Comparison of ENCODE assay signal across 8 cellular contexts in genomic region chr6:169752074-169752623, GRCh38. TPM values are rescaled to one million over a fixed set of nuclear protein-coding genes. Genes with fewer than 3 reads are reported as not detected.
A peak's percentile ranks its signal among the peaks of the same experiment; 100 is the strongest.
DNase-seq lines count a peak whose midpoint lies in the region; ATAC-seq and TF ChIP-seq lines count a peak whose summit lies in the region.

No MANE protein-coding gene starts in this region.

- no peaks in the 10 kb centered on the region for H3K27me3 Mint-ChIP-seq in effector memory CD8-positive, alpha-beta T cell

- peaks cover 4% of the 10 kb centered on the region for H3F3A ChIP-seq in neural cell (ENCODE audit: insufficient read depth, low read length, poor library complexity, severe bottlenecking)

- H3K36me3 Mint-ChIP-seq in effector memory CD8-positive, alpha-beta T cell (ENCODE audit: insufficient read depth): peaks cover 29% of the 10 kb centered on the region

- peak; percentile 36 for ATAC-seq in effector memory CD8-positive, alpha-beta T cell (replicated peaks)
- no peak for ATAC-seq in GM21447 (IDR thresholded peaks at IDR 0.05; ENCODE audit: unreplicated experiment)
- ATAC-seq in GM18502 (IDR thresholded peaks at IDR 0.05; ENCODE audit: poor library complexity, unreplicated experiment): no peak

- POLR2A ChIA-PET in OCI-LY7 (lab: Charles Lee): interaction anchor here (0.8 to 1.9 kb wide), 9 partner anchors 10 to 832 kb away, joined by 3 to 10 read pairs (median 4); partner anchors contain the start of genes PDCD2 and TBP

- intact Hi-C loops in OCI-LY7 (cut with micrococcal nuclease; ENCODE audit: unreplicated experiment): no loop called here

- H4K20me1 ChIP-seq in OCI-LY7 (ENCODE audit: insufficient read depth, low read length) (no peaks in the 10 kb centered on the region; the same call in 1 of the 2 replicates), neural cell (ENCODE audit: insufficient read depth) (no peaks in the 10 kb centered on the region)

- no peak for TF ChIP-seq CTCF in OCI-LY7 (conservative IDR thresholded peaks at IDR 0.05; ENCODE audit: low read length)
- no peak for TF ChIP-seq CTCF in neural cell (IDR thresholded peaks at IDR 0.05; ENCODE audit: poor library complexity, severe bottlenecking)

- peak overlapping the region; percentile 92 for H3K9ac ChIP-seq in neural cell (ENCODE audit: low read length)

- H3K9me2 ChIP-seq in OCI-LY7 (ENCODE audit: insufficient read depth, low read length): no peaks in the 10 kb centered on the region
- no peaks in the 10 kb centered on the region for H3K9me2 ChIP-seq in neural cell (ENCODE audit: insufficient read depth, low read length)

- H3K27me3 ChIP-seq in neural cell (ENCODE audit: insufficient read depth, low read depth, low read length): no peaks in the 10 kb centered on the region

- peak overlapping the region; percentile 89 to 99 for H3K4me3 Mint-ChIP-seq in effector memory CD8-positive, alpha-beta T cell

- peak overlapping the region; percentile 81 for H3K4me3 ChIP-seq in OCI-LY7 (ENCODE audit: low read depth, low read length, poor library complexity, severe bottlenecking)
- peak overlapping the region; percentile 73 for H3K4me3 ChIP-seq in neural cell (ENCODE audit: low read length)

- H3K27ac Mint-ChIP-seq in effector memory CD8-positive, alpha-beta T cell: peak overlapping the region; percentile 98 to 100

- peaks cover 22% of the 10 kb centered on the region for H3K4me1 ChIP-seq in OCI-LY7 (ENCODE audit: insufficient read depth, low read length, poor library complexity, severe bottlenecking)

- no peak for TF ChIP-seq EP300 in neural cell (conservative IDR thresholded peaks at IDR 0.05; ENCODE audit: poor library complexity, severe bottlenecking)

- H3K9me3 ChIP-seq in OCI-LY7 (ENCODE audit: low read length): no peaks in the 10 kb centered on the region
- no peaks in the 10 kb centered on the region for H3K9me3 ChIP-seq in neural cell (ENCODE audit: low read length)

- H3K27ac ChIP-seq in OCI-LY7 (ENCODE audit: low read depth, low read length, poor library complexity, severe bottlenecking): peak overlapping the region; percentile 61
- H3K27ac ChIP-seq in neural cell (ENCODE audit: low read length): peak overlapping the region; percentile 90

- H3K4me2 ChIP-seq in OCI-LY7 (ENCODE audit: low read length): peak overlapping the region; percentile 95
- H3K4me2 ChIP-seq in neural cell (ENCODE audit: low read length): peak overlapping the region; percentile 76

- peak overlapping the region; percentile 66; the same call in 1 of the 2 replicates for H2AFZ ChIP-seq in OCI-LY7 (ENCODE audit: low read length)
- peak overlapping the region; percentile 82 for H2AFZ ChIP-seq in neural cell (ENCODE audit: low read depth, low read length)

- H3K79me2 ChIP-seq in OCI-LY7 (ENCODE audit: insufficient read depth, low read depth, low read length): peaks cover 33% of the 10 kb centered on the region
- peaks cover 12% of the 10 kb centered on the region for H3K79me2 ChIP-seq in neural cell (replicated peaks; ENCODE audit: insufficient read depth, low read length)

- H3K36me3 ChIP-seq in OCI-LY7 (ENCODE audit: insufficient read depth, low read length): peaks cover 33% of the 10 kb centered on the region
- no peaks in the 10 kb centered on the region for H3K36me3 ChIP-seq in neural cell (ENCODE audit: insufficient read depth, low read length)

- CTCF ChIA-PET in OCI-LY7 (lab: Charles Lee; ENCODE audit: unreplicated experiment): interaction anchor here (0.6 kb wide), 1 partner anchor 831 kb away, joined by 3 read pairs; no protein-coding TSS in a partner anchor

- peaks cover 10 to 38% of the 10 kb centered on the region in 2 donors for H3K4me1 Mint-ChIP-seq in effector memory CD8-positive, alpha-beta T cell (ENCODE audit: low read depth in 2 of 2)

- no peak for TF ChIP-seq RAD21 in neural cell (conservative IDR thresholded peaks at IDR 0.05)

- no TSS peak for BruUV-seq in OCI-LY7 (replicated peaks; lab: Mats Ljungman, UMichigan)

- H3K9me3 Mint-ChIP-seq in effector memory CD8-positive, alpha-beta T cell: no peaks in the 10 kb centered on the region

- peak; percentile 32 for DNase-seq in NCI-H82 (lab: John Stamatoyannopoulos, UW)
- DNase-seq in NCI-H82 treated with DMSO at 0.1 percent for 48 hours (lab: John Stamatoyannopoulos, UW; ENCODE audit: unreplicated experiment): no peak
- DNase-seq in OCI-LY7 (ENCODE audit: low spot score): peak; percentile 21
- no peak for DNase-seq in effector memory CD8-positive, alpha-beta T cell
- DNase-seq in RPMI8226: no peak

TF ChIP-seq in neural cell, 6 proteins besides CTCF, POLR2A, EP300 and RAD21:
- TF ChIP-seq REST (IDR thresholded peaks at IDR 0.05; ENCODE audit: borderline replicate concordance) (no peak), SMC3 (conservative IDR thresholded peaks at IDR 0.05; ENCODE audit: poor library complexity) (no peak), POLR2AphosphoS5 (IDR thresholded peaks at IDR 0.05) (no peak), TAF1 (IDR thresholded peaks at IDR 0.05; ENCODE audit: low read depth) (no peak), EZH2 (IDR thresholded peaks at IDR 0.05; ENCODE audit: borderline replicate concordance, insufficient read depth, low read length, poor library complexity, severe bottlenecking) (no peak), MXI1 (conservative IDR thresholded peaks at IDR 0.05; ENCODE audit: poor library complexity, severe bottlenecking) (no peak)
TF ChIP-seq in neural cell: peak in this region for 0.

RNA-seq across cellular contexts. Expression of gene ERMARD, which starts 0.7 kb away (rescaled TPM):
- total RNA-seq in OCI-LY7 (2014; rRNA removed; shearing (Covaris generic)): 16.5 and 23.2 TPM in 2 replicates
- 35.3 and 42.3 TPM in 2 replicates for total RNA-seq in OCI-LY7 (2022)
- 39.1 and 51.2 TPM in 2 replicates for polyA plus RNA-seq in neural cell
- polyA minus RNA-seq in neural cell: 22.6 and 25.4 TPM in 2 replicates

RNA-seq across cellular contexts. Expression of gene DYNLT2, which starts 0.8 kb away (rescaled TPM):
- total RNA-seq in OCI-LY7 (2014; rRNA removed; shearing (Covaris generic)): 7.7 and 10.9 TPM in 2 replicates
- 6.4 and 7.5 TPM in 2 replicates for total RNA-seq in OCI-LY7 (2022)
- 1.8 and 2.8 TPM in 2 replicates for polyA plus RNA-seq in neural cell
- 5.0 and 5.6 TPM in 2 replicates for polyA minus RNA-seq in neural cell

RNA-seq across cellular contexts. Expression of gene PHF10, which starts 27.8 kb away (rescaled TPM):
- total RNA-seq in OCI-LY7 (2014; rRNA removed; shearing (Covaris generic)): 42.5 and 45.1 TPM in 2 replicates
- 74.1 and 86.2 TPM in 2 replicates for total RNA-seq in OCI-LY7 (2022)
- 42.9 and 48.9 TPM in 2 replicates for polyA plus RNA-seq in neural cell
- polyA minus RNA-seq in neural cell: 31.2 and 40.6 TPM in 2 replicates

RNA-seq across cellular contexts. Expression of gene C6orf120, which starts 50.2 kb away (rescaled TPM):
- 30.3 and 31.0 TPM in 2 replicates for total RNA-seq in OCI-LY7 (2014; rRNA removed; shearing (Covaris generic))
- total RNA-seq in OCI-LY7 (2022): 19.0 and 21.3 TPM in 2 replicates
- 16.6 and 17.8 TPM in 2 replicates for polyA plus RNA-seq in neural cell
- 35.9 and 41.4 TPM in 2 replicates for polyA minus RNA-seq in neural cell

RNA-seq across cellular contexts. Expression of gene WDR27, which starts 50.3 kb away (rescaled TPM):
- total RNA-seq in OCI-LY7 (2014; rRNA removed; shearing (Covaris generic)): 69.5 and 77.2 TPM in 2 replicates
- 107 and 108 TPM in 2 replicates for total RNA-seq in OCI-LY7 (2022)
- 35.8 and 58.5 TPM in 2 replicates for polyA plus RNA-seq in neural cell
- 53.3 and 59.7 TPM in 2 replicates for polyA minus RNA-seq in neural cell

Comparison
In these comparisons a context has a peak if more than half of its experiments do, and no peak if none do; other contexts are left out.
1. DNase-seq: peak in NCI-H82 (single experiment) and OCI-LY7 (single experiment); none in NCI-H82 treated with DMSO at 0.1 percent for 48 hours (single experiment), effector memory CD8-positive, alpha-beta T cell (0 of 3) and RPMI8226 (single experiment).